Comparison of ENCODE assay signal across 8 cellular contexts in genomic region chr19:10096615-10096963, GRCh38. TPM values are rescaled to one million over a fixed set of nuclear protein-coding genes. Genes with fewer than 3 reads are reported as not detected.
DNase-seq lines count a peak whose midpoint lies in the region; ATAC-seq and TF ChIP-seq lines count a peak whose summit lies in the region.

No MANE protein-coding gene starts in this region.

- H3K36me3 ChIP-seq in sigmoid colon = peaks cover 0 to 12% (median 0%) of the 10 kb centered on the region in 4 donors

- intact Hi-C loops in sigmoid colon (cut with DNase I) = no loop called here

- H3K4me3 Mint-ChIP-seq in nephron progenitor cell = no peak overlapping the region

- H3K9me3 ChIP-seq in sigmoid colon = no peaks in the 10 kb centered on the region

- WGBS in sigmoid colon, 2 donors = 36 to 38% methylated on average over 26 of the region's 26 CpGs

- H3K36me3 Mint-ChIP-seq in nephron progenitor cell (ENCODE audit: low read depth) = no peaks in the 10 kb centered on the region

- POLR2A ChIA-PET in RWPE1 (lab: Yijun Ruan, JAX; ENCODE audit: low non-redundant PET) = interaction anchor here (0.9 kb wide), 1 partner anchor 10 kb away, joined by 3 read pairs; the partner anchor contains the start of gene PPAN

- H3K27ac ChIP-seq in RWPE1 (peak overlapping the region; percentile 77), sigmoid colon (peak overlapping the region; percentile 71 to 81 (median 79))

- ATAC-seq in HG02840 (IDR thresholded peaks at IDR 0.05; ENCODE audit: low FRiP score, unreplicated experiment) = no peak

- no peak for TF ChIP-seq EP300 in sigmoid colon (IDR thresholded peaks at IDR 0.05)

- CTCF ChIA-PET in RWPE1 (lab: Yijun Ruan, JAX) = interaction anchor here (0.6 to 0.8 kb wide), 2 partner anchors 61 to 246 kb away, joined by 3 to 6 read pairs; no protein-coding TSS in a partner anchor

- H3K27ac Mint-ChIP-seq in nephron progenitor cell = no peak overlapping the region

- peaks cover 1% of the 10 kb centered on the region for H3K9me3 Mint-ChIP-seq in nephron progenitor cell

- peaks cover 69% of the 10 kb centered on the region for H3K27me3 Mint-ChIP-seq in nephron progenitor cell (ENCODE audit: low read depth, poor library complexity)

- TF ChIP-seq CTCF in GM12875 (IDR thresholded peaks at IDR 0.05; ENCODE audit: borderline replicate concordance, insufficient read depth, low read depth, low read length) = no peak
- no peak for TF ChIP-seq CTCF in RWPE1 (conservative IDR thresholded peaks at IDR 0.05; ENCODE audit: low read depth)
- no peak for TF ChIP-seq CTCF in fibroblast of pulmonary artery (IDR thresholded peaks at IDR 0.05; ENCODE audit: low read length, missing control alignments)
- TF ChIP-seq CTCF in sigmoid colon (IDR thresholded peaks at IDR 0.05) = no peak
- TF ChIP-seq CTCF in nephron progenitor cell (IDR thresholded peaks at IDR 0.05) = no peak

- H3K4me1 Mint-ChIP-seq in nephron progenitor cell = peaks cover 21% of the 10 kb centered on the region

- no peak for DNase-seq in RWPE1 (ENCODE audit: low spot score)
- no peak for DNase-seq in fibroblast of pulmonary artery (ENCODE audit: low read depth)
- no peak for DNase-seq in sigmoid colon
- no peak for DNase-seq in SIG-M5 treated with dmso at 0.1 percent for 504 hours (lab: John Stamatoyannopoulos, UW; ENCODE audit: unreplicated experiment)
- DNase-seq in NCI-H2107 treated with DMSO at 0.1 percent for 48 hours (lab: John Stamatoyannopoulos, UW; ENCODE audit: unreplicated experiment) = no peak
- no peak for DNase-seq in nephron progenitor cell

- H3K4me3 ChIP-seq in GM12875 (ENCODE audit: low read depth, low read length) (peak overlapping the region; percentile 48), fibroblast of pulmonary artery (replicated peaks; ENCODE audit: low read depth, low read length) (peak overlapping the region; percentile 46), sigmoid colon (peak overlapping the region; percentile 9 to 58 (median 49))

- no peaks in the 10 kb centered on the region for H3K27me3 ChIP-seq in sigmoid colon

- peaks cover 0 to 13% (median 11%) of the 10 kb centered on the region in 4 donors for H3K4me1 ChIP-seq in sigmoid colon

- TF ChIP-seq POLR2A in sigmoid colon (IDR thresholded peaks at IDR 0.05) = no peak

RNA-seq across cellular contexts. Expression of gene ANGPTL6, which starts 5.9 kb away (rescaled TPM):
- total RNA-seq in sigmoid colon = not detected
- polyA plus RNA-seq in sigmoid colon = 1 to 10 TPM in 1 of 3 donors, under 1 TPM in 1, not detected in 1; 0.69 to 1.6 TPM

RNA-seq across cellular contexts. Expression of gene PPAN, which starts 9.6 kb away (rescaled TPM):
- 10 to 100 TPM; 24.6 to 29.1 (median 25.8) TPM for total RNA-seq in sigmoid colon
- polyA plus RNA-seq in sigmoid colon = 10 to 100 TPM; 16.2 to 58.7 (median 18.5) TPM

RNA-seq across cellular contexts. Expression of gene SHFL, which starts 10.5 kb away (rescaled TPM):
- 10 to 100 TPM; 25.3 to 44.9 (median 27.9) TPM for total RNA-seq in sigmoid colon
- polyA plus RNA-seq in sigmoid colon = 10 to 100 TPM; 17.1 to 39.0 (median 23.4) TPM

RNA-seq across cellular contexts. Expression of gene P2RY11, which starts 14.9 kb away (rescaled TPM):
- 10 to 100 TPM in 1 of 4 donors, 1 to 10 TPM in 3; 2.9 to 10.3 (median 6.3) TPM for total RNA-seq in sigmoid colon
- polyA plus RNA-seq in sigmoid colon = 10 to 100 TPM in 1 of 3 donors, 1 to 10 TPM in 2; 1.2 to 18.5 (median 1.8) TPM

RNA-seq across cellular contexts. Expression of gene EIF3G, which starts 23.1 kb away (rescaled TPM):
- total RNA-seq in sigmoid colon = 100 to 1,000 TPM; 278 to 392 (median 336) TPM
- 100 to 1,000 TPM; 103 to 210 (median 202) TPM for polyA plus RNA-seq in sigmoid colon
